Comparison of ENCODE assay signal across 8 cellular contexts in the genomic region with DNA sequence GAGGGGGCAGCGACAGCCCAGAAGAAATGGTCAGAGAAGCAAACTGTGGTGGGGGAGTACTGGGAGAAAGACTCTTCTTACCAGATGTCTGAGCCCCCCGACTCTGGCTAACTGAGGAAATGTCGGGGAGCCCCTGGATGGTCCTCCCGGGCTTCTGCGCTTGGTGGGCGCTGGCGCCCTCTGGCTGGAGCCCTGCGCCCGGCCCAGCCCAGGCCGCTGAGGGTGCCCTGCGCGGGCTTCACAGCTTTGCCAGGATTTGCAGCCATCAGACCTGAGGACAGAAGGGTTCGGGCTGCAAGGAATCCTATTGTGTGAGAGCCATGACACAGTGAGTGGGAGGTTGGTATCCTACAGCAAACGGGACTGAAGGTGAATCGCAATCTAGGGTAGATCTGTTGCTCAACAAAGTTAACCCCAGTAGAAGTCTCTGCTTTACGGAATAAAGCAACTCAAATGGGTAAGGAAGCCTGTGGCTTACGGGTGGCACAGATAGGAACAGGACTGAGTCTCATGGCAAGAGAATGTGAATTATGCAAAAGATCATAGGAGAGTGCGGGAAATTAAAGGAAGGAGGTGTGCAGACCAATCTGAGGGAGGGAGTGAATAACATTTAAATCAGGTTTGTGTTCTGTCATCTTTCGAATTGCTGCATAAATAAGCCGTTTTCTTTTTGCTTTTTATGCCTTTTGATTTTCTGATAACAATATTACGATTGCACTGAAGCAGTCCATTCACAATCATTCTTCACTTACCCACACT. TPM values are rescaled to one million over a fixed set of nuclear protein-coding genes. Genes with fewer than 3 reads are reported as not detected.
DNase-seq lines count a peak whose midpoint lies in the region; ATAC-seq and TF ChIP-seq lines count a peak whose summit lies in the region.

No MANE protein-coding gene starts in this region.

- H3K4me1 ChIP-seq in muscle layer of duodenum (ENCODE audit: control insufficient read depth in 1 of 2, insufficient read depth in 2 of 2, low read length in 2 of 2) (peaks cover 0 to 14% of the 10 kb centered on the region in 2 donors), uterus (peaks cover 0 to 6% of the 10 kb centered on the region in 2 donors)

- H3K36me3 Mint-ChIP-seq in IgD-negative memory B cell, result no peaks in the 10 kb centered on the region
- H3K36me3 Mint-ChIP-seq in activated CD8-positive, alpha-beta T cell treated with anti-CD3 and anti-CD28 coated beads, Interleukin-2, amount 10 ng/mL, durations not matched to agents 7 days and 5 days (ENCODE audit: low read depth), result no peaks in the 10 kb centered on the region

- TF ChIP-seq CTCF in fibroblast of pulmonary artery (IDR thresholded peaks at IDR 0.05; ENCODE audit: low read length, missing control alignments) (peak; percentile 13), uterus (IDR thresholded peaks at IDR 0.05) (peak; percentile 58 to 83 (median 71))

- CTCF ChIA-PET in activated CD8-positive, alpha-beta T cell treated with anti-CD3 and anti-CD28 coated beads, Interleukin-2, amount 10 ng/mL, durations not matched to agents 7 days and 5 days (lab: Charles Lee), result no interaction called here

- H3K9me3 Mint-ChIP-seq in IgD-negative memory B cell, result peaks cover 0 to 2% (median 0%) of the 10 kb centered on the region in 3 donors
- H3K9me3 Mint-ChIP-seq in activated CD8-positive, alpha-beta T cell treated with anti-CD3 and anti-CD28 coated beads, Interleukin-2, amount 10 ng/mL, durations not matched to agents 7 days and 5 days (ENCODE audit: insufficient read depth), result no peaks in the 10 kb centered on the region

- H3K27me3 Mint-ChIP-seq in IgD-negative memory B cell, result peaks cover 33% of the 10 kb centered on the region
- peaks cover 61% of the 10 kb centered on the region for H3K27me3 Mint-ChIP-seq in activated CD8-positive, alpha-beta T cell treated with anti-CD3 and anti-CD28 coated beads, Interleukin-2, amount 10 ng/mL, durations not matched to agents 7 days and 5 days (ENCODE audit: low read depth)

- H3K36me3 ChIP-seq in muscle layer of duodenum (ENCODE audit: control insufficient read depth in 1 of 2, insufficient read depth in 2 of 2, low read length in 2 of 2) (no peaks in the 10 kb centered on the region), uterus (no peaks in the 10 kb centered on the region)

- peaks cover 0 to 5% (median 3%) of the 10 kb centered on the region in 3 donors for H3K4me1 Mint-ChIP-seq in IgD-negative memory B cell
- no peaks in the 10 kb centered on the region for H3K4me1 Mint-ChIP-seq in activated CD8-positive, alpha-beta T cell treated with anti-CD3 and anti-CD28 coated beads, Interleukin-2, amount 10 ng/mL, durations not matched to agents 7 days and 5 days (ENCODE audit: low read depth)

- POLR2A ChIA-PET in activated CD8-positive, alpha-beta T cell treated with anti-CD3 and anti-CD28 coated beads, Interleukin-2, amount 10 ng/mL, durations not matched to agents 7 days and 5 days (lab: Charles Lee), result no interaction called here

- no peak overlapping the region for H3K27ac Mint-ChIP-seq in IgD-negative memory B cell
- no peak overlapping the region for H3K27ac Mint-ChIP-seq in activated CD8-positive, alpha-beta T cell treated with anti-CD3 and anti-CD28 coated beads, Interleukin-2, amount 10 ng/mL, durations not matched to agents 7 days and 5 days

- TF ChIP-seq POLR2A in uterus (IDR thresholded peaks at IDR 0.05), result no peak

- H3K27me3 ChIP-seq in muscle layer of duodenum (ENCODE audit: low read depth, low read length) (peaks cover 5% of the 10 kb centered on the region), uterus (no peaks in the 10 kb centered on the region)

- H3K4me3 ChIP-seq in fibroblast of pulmonary artery (replicated peaks; ENCODE audit: low read depth, low read length), result peak overlapping the region; percentile 37
- peak overlapping the region; percentile 72 to 90 for H3K4me3 ChIP-seq in muscle layer of duodenum (ENCODE audit: low read depth in 1 of 2, low read length in 2 of 2)
- H3K4me3 ChIP-seq in uterus, result peak overlapping the region; percentile 64 to 71

- no peaks in the 10 kb centered on the region for H3K9me3 ChIP-seq in muscle layer of duodenum (ENCODE audit: control insufficient read depth in 1 of 2, low read length in 2 of 2)
- H3K9me3 ChIP-seq in uterus, result no peaks in the 10 kb centered on the region

- peak; percentile 48 for ATAC-seq in GM18867 (IDR thresholded peaks at IDR 0.05; ENCODE audit: unreplicated experiment)
- ATAC-seq in activated CD8-positive, alpha-beta T cell treated with anti-CD3 and anti-CD28 coated beads, Interleukin-2, amount 10 ng/mL, durations not matched to agents 7 days and 5 days, result peak; percentile 56

- DNase-seq in C1 segment of cervical spinal cord (lab: John Stamatoyannopoulos, UW) (peak; percentile 34 to 89 (median 72)), fibroblast of pulmonary artery (ENCODE audit: low read depth) (peak; percentile 3), uterus (peak; percentile 34 to 50)
- peak; percentile 23 for DNase-seq in activated CD8-positive, alpha-beta T cell treated with anti-CD3 and anti-CD28 coated beads, Interleukin-2, amount 10 ng/mL, durations not matched to agents 7 days and 5 days
- DNase-seq in effector CD4-positive, alpha-beta T cell, result no peak

- H3K4me3 Mint-ChIP-seq in IgD-negative memory B cell, result peak overlapping the region; percentile 8 to 88 (median 60)
- H3K4me3 Mint-ChIP-seq in activated CD8-positive, alpha-beta T cell treated with anti-CD3 and anti-CD28 coated beads, Interleukin-2, amount 10 ng/mL, durations not matched to agents 7 days and 5 days, result no peak overlapping the region

- intact Hi-C loops in uterus (cut with DNase I; ENCODE audit: low total_unique reads), result no loop called here

- H3K27ac ChIP-seq in muscle layer of duodenum (ENCODE audit: low read length) (no peak overlapping the region), uterus (peak overlapping the region; percentile 84 to 88)

RNA-seq across cellular contexts. Expression of a gene that starts 0.7 kb away (rescaled TPM):
- not detected for polyA plus RNA-seq in IgD-negative memory B cell
- not detected for total RNA-seq in activated CD8-positive, alpha-beta T cell treated with anti-CD3 and anti-CD28 coated beads, Interleukin-2, amount 10 ng/mL, durations not matched to agents 7 days and 5 days
- 10 to 100 TPM in 2 of 4 donors, 1 to 10 TPM in 2; 3.0 to 36.4 (median 16.3) TPM for total RNA-seq in uterus
